In the genomic region with DNA sequence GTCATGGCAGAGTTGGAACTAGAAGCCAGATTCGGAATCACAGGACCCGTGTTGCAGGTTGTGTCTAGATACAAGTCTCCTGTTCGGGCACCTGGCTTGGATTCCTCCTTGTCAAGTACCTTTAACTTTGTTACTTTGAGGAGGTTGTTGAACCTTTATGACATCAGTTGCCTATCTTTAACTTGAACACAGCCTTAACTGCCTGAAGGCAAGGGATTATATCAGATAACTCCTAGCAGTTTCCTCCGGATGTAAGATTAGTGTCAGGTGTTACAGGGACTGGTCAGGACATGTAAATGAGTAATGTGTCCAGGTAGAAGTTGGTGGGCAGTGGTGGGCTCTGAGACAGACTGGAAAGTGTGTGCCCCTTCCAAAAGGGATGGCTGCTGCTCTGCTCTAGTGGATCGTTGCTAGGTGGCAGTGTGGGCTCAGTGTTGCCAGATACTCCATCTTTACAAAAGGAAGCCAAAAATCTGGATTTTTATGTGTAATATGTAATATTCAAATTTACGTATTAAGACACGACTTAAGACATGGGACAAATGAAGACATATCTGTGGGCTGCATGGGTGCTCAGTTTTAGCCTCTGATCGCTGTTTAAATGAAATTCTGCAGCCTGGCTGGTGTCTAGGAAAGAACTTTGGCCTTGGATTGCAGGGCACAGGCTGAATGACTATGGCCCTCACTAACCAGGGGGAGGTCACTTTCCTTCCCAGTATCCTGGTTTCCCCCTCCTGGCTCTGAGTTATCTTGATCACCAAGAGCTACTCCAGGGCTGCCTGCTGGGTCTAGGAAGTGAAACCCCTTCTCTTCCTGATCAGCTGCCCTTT, we compare ENCODE assay signal across 2 cellular contexts.
TF ChIP-seq lines count a peak whose summit lies in the region.

No MANE protein-coding gene starts in this region.

TF ChIP-seq in HCT116, 20 proteins besides CTCF, POLR2A, EP300 and RAD21:
- TF ChIP-seq ZBTB33 (IDR thresholded peaks at IDR 0.05; ENCODE audit: extremely low read depth, insufficient replicate concordance, low read length) (no peak), CEBPB (IDR thresholded peaks at IDR 0.05; ENCODE audit: low read depth) (no peak), CBX3 (IDR thresholded peaks at IDR 0.05; ENCODE audit: low read depth) (no peak), ZFX (IDR thresholded peaks at IDR 0.05) (no peak), SP1 (IDR thresholded peaks at IDR 0.05; ENCODE audit: low read depth) (no peak), EZH2phosphoT487 (IDR thresholded peaks at IDR 0.05; ENCODE audit: borderline replicate concordance) (no peak)
- TF ChIP-seq, protein P1, sequence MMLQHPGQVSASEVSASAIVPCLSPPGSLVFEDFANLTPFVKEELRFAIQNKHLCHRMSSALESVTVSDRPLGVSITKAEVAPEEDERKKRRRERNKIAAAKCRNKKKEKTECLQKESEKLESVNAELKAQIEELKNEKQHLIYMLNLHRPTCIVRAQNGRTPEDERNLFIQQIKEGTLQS (IDR thresholded peaks at IDR 0.05), result no peak

TF ChIP-seq in GM12878, 131 proteins besides CTCF, POLR2A, EP300 and RAD21:
- TF ChIP-seq ZBED1 (IDR thresholded peaks at IDR 0.05; ENCODE audit: borderline replicate concordance) (no peak), TARDBP (IDR thresholded peaks at IDR 0.05; ENCODE audit: borderline replicate concordance) (no peak), SREBF2 (IDR thresholded peaks at IDR 0.05; ENCODE audit: low read length) (no peak), MXI1 (IDR thresholded peaks at IDR 0.05; ENCODE audit: low read depth, low read length) (no peak), HDAC2 (IDR thresholded peaks at IDR 0.05) (no peak), CREM (IDR thresholded peaks at IDR 0.05; ENCODE audit: low read depth) (no peak), HDAC6 (IDR thresholded peaks at IDR 0.05; ENCODE audit: unreplicated experiment) (no peak), CHD2 (IDR thresholded peaks at IDR 0.05; ENCODE audit: borderline replicate concordance, low read depth, low read length) (no peak), JUNB (IDR thresholded peaks at IDR 0.05) (no peak), RELB (IDR thresholded peaks at IDR 0.05; ENCODE audit: low read depth) (no peak), CHD1 (IDR thresholded peaks at IDR 0.05; ENCODE audit: low read depth, low read length) (no peak), YBX1 (IDR thresholded peaks at IDR 0.05) (no peak), MEF2A (IDR thresholded peaks at IDR 0.05; ENCODE audit: insufficient read depth, low read depth, low read length) (no peak), ETV6 (conservative IDR thresholded peaks at IDR 0.05 in 1 of 2, IDR thresholded peaks at IDR 0.05 in 1 of 2; ENCODE audit: borderline replicate concordance in 1 of 2, low read depth in 1 of 2) (no peak)
- TF ChIP-seq, protein P2, sequence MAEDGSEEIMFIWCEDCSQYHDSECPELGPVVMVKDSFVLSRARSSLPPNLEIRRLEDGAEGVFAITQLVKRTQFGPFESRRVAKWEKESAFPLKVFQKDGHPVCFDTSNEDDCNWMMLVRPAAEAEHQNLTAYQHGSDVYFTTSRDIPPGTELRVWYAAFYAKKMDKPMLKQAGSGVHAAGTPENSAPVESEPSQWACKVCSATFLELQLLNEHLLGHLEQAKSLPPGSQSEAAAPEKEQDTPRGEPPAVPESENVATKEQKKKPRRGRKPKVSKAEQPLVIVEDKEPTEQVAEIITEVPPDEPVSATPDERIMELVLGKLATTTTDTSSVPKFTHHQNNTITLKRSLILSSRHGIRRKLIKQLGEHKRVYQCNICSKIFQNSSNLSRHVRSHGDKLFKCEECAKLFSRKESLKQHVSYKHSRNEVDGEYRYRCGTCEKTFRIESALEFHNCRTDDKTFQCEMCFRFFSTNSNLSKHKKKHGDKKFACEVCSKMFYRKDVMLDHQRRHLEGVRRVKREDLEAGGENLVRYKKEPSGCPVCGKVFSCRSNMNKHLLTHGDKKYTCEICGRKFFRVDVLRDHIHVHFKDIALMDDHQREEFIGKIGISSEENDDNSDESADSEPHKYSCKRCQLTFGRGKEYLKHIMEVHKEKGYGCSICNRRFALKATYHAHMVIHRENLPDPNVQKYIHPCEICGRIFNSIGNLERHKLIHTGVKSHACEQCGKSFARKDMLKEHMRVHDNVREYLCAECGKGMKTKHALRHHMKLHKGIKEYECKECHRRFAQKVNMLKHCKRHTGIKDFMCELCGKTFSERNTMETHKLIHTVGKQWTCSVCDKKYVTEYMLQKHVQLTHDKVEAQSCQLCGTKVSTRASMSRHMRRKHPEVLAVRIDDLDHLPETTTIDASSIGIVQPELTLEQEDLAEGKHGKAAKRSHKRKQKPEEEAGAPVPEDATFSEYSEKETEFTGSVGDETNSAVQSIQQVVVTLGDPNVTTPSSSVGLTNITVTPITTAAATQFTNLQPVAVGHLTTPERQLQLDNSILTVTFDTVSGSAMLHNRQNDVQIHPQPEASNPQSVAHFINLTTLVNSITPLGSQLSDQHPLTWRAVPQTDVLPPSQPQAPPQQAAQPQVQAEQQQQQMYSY (CRISPR knock-in tag; IDR thresholded peaks at IDR 0.05), result no peak
TF ChIP-seq in GM12878: peak in this region for 0.
